ENCODE assay signal across 9 cellular contexts in genomic region chr20:38692436-38693411, GRCh38. TPM values are rescaled to one million over a fixed set of nuclear protein-coding genes. Genes with fewer than 3 reads are reported as not detected.
DNase-seq lines count a peak whose midpoint lies in the region; ATAC-seq, FAIRE-seq and TF ChIP-seq lines count a peak whose summit lies in the region.
"Had no signal": no experiment of that assay in that cellular context is flagged by ENCODE, and none has a peak within 500 bp of the region (broad histone marks: within the 10 kb centered on the region; RNA-seq: fewer than 3 reads in every experiment).

No MANE protein-coding gene starts in this region.

- DNase-seq in NOMO-1 treated with DMSO at 0.1 percent for 48 hours (lab: John Stamatoyannopoulos, UW; ENCODE audit: unreplicated experiment) (peak; percentile 1), NOMO-1 treated with dmso at 0.1 percent for 144 hours (lab: John Stamatoyannopoulos, UW; ENCODE audit: unreplicated experiment) (no peak), SK-MEL-5 (ENCODE audit: low read depth, low spot score) (peak; percentile 66), astrocyte of the cerebellum (ENCODE audit: low read depth) (peak; percentile 70), left colon (peak in 1 of 2 donors; percentile 63), frontal cortex (ENCODE audit: low spot score in 2 of 2) (no peak)
- peak; percentile 58 for DNase-seq in stimulated activated naive CD8-positive, alpha-beta T cell treated with anti-CD3 and anti-CD28 coated beads, Interleukin-15, Interleukin-2, amounts not matched to agents 100 U/mL and 50 U/mL, for 24 hours

- no peak for FAIRE-seq in frontal cortex (lab: Jason Lieb, UNC)

- H3K4me3 ChIP-seq in astrocyte of the cerebellum (ENCODE audit: low read depth, low read length), result no peak overlapping the region
- H3K4me3 ChIP-seq: skin epidermis had no signal

- in situ Hi-C loops in SK-MEL-5 (cut with HindIII; ENCODE audit: low pct_unique_long_range_greater_than_20kb, low sequenced_read_pairs), result no loop called here
- in situ Hi-C loops in astrocyte of the cerebellum (cut with HindIII; ENCODE audit: low sequenced_read_pairs), result no loop called here

- ATAC-seq in left colon (peak; percentile 40), GM21423 (IDR thresholded peaks at IDR 0.05; ENCODE audit: unreplicated experiment) (no peak)
- no peak for ATAC-seq in stimulated activated naive CD8-positive, alpha-beta T cell treated with anti-CD3 and anti-CD28 coated beads, Interleukin-15, Interleukin-2, amounts not matched to agents 100 U/mL and 50 U/mL, for 24 hours

- intact Hi-C loops in left colon (cut with DNase I, micrococcal nuclease), result no loop called here

- TF ChIP-seq CTCF in astrocyte of the cerebellum (IDR thresholded peaks at IDR 0.05; ENCODE audit: low read depth, low read length, missing control alignments), result no peak

RNA-seq across cellular contexts. Expression of gene SLC32A1, which starts 31.6 kb away (rescaled TPM):
- total RNA-seq in SK-MEL-5 (2014; rRNA removed; shearing (Covaris generic)), result not detected in 2 replicates
- 0.03 TPM in 1 of 2 replicates, not detected in the other for polyA plus RNA-seq in SK-MEL-5 (2015; cell fraction: cytosol; rRNA removed)
- not detected in 2 replicates for polyA plus RNA-seq in SK-MEL-5 (2015; cell fraction: nucleus; rRNA removed)
- total RNA-seq in left colon (under 1 TPM; 0.09 to 0.20 TPM), frontal cortex (7.7 TPM)

RNA-seq across cellular contexts. Expression of gene ACTR5, which starts 55.5 kb away (rescaled TPM):
- total RNA-seq in SK-MEL-5 (2014; rRNA removed; shearing (Covaris generic)), result 8.4 and 10.4 TPM in 2 replicates
- polyA plus RNA-seq in SK-MEL-5 (2015; cell fraction: cytosol; rRNA removed), result 7.2 and 10.9 TPM in 2 replicates
- 43.0 and 50.2 TPM in 2 replicates for polyA plus RNA-seq in SK-MEL-5 (2015; cell fraction: nucleus; rRNA removed)
- 10 to 100 TPM in 1 of 2 donors, 1 to 10 TPM in 1; 5.9 to 10.1 TPM for total RNA-seq in left colon
- 9.8 TPM for total RNA-seq in frontal cortex

Comparison
In these comparisons a context has a peak if more than half of its experiments do, and no peak if none do; other contexts are left out.
1. DNase-seq: peak in NOMO-1 treated with DMSO at 0.1 percent for 48 hours (single experiment), SK-MEL-5 (single experiment), astrocyte of the cerebellum (single experiment) and stimulated activated naive CD8-positive, alpha-beta T cell treated with anti-CD3 and anti-CD28 coated beads, Interleukin-15, Interleukin-2, amounts not matched to agents 100 U/mL and 50 U/mL, for 24 hours (single experiment); none in NOMO-1 treated with dmso at 0.1 percent for 144 hours (single experiment) and frontal cortex (0 of 2).